In the genomic region with DNA sequence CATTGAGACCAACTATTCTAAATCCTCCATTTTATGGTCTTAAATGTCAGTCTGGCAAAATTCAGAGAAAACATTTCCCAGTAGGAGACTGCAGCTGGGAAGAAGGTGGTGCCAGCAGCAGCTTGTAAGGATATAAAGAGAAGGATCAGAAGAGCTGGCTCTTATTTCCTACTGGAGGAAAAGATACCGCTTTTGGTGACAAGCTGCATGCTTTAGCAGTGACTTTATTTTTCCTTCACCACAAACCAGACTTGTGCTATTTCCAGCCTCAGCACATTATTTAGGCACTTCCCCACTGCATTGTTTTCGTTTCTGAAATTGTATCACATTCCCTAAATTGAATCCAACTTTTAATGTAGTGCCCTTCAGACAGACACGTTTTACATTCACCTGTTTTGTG, we compare ENCODE assay signal across 1 cellular context.
TF ChIP-seq lines count a peak whose summit lies in the region.

No MANE protein-coding gene starts in this region.

TF ChIP-seq in HepG2, 621 proteins besides CTCF, POLR2A, EP300 and RAD21:
- TF ChIP-seq DMAP1 (CRISPR knock-in tag; IDR thresholded peaks at IDR 0.05) = no peak
- no peak for TF ChIP-seq ZNF136 (CRISPR knock-in tag; IDR thresholded peaks at IDR 0.05; ENCODE audit: low read depth)
- TF ChIP-seq, protein P1, sequence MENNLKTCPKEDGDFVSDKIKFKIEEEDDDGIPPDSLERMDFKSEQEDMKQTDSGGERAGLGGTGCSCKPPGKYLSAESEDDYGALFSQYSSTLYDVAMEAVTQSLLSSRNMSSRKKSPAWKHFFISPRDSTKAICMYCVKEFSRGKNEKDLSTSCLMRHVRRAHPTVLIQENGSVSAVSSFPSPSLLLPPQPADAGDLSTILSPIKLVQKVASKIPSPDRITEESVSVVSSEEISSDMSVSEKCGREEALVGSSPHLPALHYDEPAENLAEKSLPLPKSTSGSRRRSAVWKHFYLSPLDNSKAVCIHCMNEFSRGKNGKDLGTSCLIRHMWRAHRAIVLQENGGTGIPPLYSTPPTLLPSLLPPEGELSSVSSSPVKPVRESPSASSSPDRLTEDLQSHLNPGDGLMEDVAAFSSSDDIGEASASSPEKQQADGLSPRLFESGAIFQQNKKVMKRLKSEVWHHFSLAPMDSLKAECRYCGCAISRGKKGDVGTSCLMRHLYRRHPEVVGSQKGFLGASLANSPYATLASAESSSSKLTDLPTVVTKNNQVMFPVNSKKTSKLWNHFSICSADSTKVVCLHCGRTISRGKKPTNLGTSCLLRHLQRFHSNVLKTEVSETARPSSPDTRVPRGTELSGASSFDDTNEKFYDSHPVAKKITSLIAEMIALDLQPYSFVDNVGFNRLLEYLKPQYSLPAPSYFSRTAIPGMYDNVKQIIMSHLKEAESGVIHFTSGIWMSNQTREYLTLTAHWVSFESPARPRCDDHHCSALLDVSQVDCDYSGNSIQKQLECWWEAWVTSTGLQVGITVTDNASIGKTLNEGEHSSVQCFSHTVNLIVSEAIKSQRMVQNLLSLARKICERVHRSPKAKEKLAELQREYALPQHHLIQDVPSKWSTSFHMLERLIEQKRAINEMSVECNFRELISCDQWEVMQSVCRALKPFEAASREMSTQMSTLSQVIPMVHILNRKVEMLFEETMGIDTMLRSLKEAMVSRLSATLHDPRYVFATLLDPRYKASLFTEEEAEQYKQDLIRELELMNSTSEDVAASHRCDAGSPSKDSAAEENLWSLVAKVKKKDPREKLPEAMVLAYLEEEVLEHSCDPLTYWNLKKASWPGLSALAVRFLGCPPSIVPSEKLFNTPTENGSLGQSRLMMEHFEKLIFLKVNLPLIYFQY (CRISPR knock-in tag; IDR thresholded peaks at IDR 0.05; ENCODE audit: borderline replicate concordance) = no peak
- TF ChIP-seq FOXA1 (IDR thresholded peaks at IDR 0.05) = no peak
- TF ChIP-seq FOXA1 (CRISPR knock-in tag; IDR thresholded peaks at IDR 0.05) = no peak
- TF ChIP-seq HMG20B (CRISPR knock-in tag; conservative IDR thresholded peaks at IDR 0.05) = no peak
- TF ChIP-seq CENPX (CRISPR knock-in tag; IDR thresholded peaks at IDR 0.05) = no peak
- no peak for TF ChIP-seq NR2C2 (CRISPR knock-in tag; IDR thresholded peaks at IDR 0.05; ENCODE audit: borderline replicate concordance)
- TF ChIP-seq ZNF30 (CRISPR knock-in tag; IDR thresholded peaks at IDR 0.05) = no peak
- no peak for TF ChIP-seq TAF1 (CRISPR knock-in tag; IDR thresholded peaks at IDR 0.05)
- TF ChIP-seq ZNF513 (CRISPR knock-in tag; conservative IDR thresholded peaks at IDR 0.05) = no peak
- no peak for TF ChIP-seq FLYWCH1 (CRISPR knock-in tag; IDR thresholded peaks at IDR 0.05)
- no peak for TF ChIP-seq PHF5A (CRISPR knock-in tag; IDR thresholded peaks at IDR 0.05; ENCODE audit: low read depth, unreplicated experiment)
- no peak for TF ChIP-seq NCOR1 (IDR thresholded peaks at IDR 0.05; ENCODE audit: borderline replicate concordance, low read length)
- TF ChIP-seq SMAD3 (CRISPR knock-in tag; IDR thresholded peaks at IDR 0.05) = no peak
- no peak for TF ChIP-seq KMT2A (CRISPR knock-in tag; IDR thresholded peaks at IDR 0.05)
- TF ChIP-seq ZNF280B (CRISPR knock-in tag; IDR thresholded peaks at IDR 0.05; ENCODE audit: borderline replicate concordance) = no peak
- no peak for TF ChIP-seq CBFB (CRISPR knock-in tag; IDR thresholded peaks at IDR 0.05)
- TF ChIP-seq, protein P2, sequence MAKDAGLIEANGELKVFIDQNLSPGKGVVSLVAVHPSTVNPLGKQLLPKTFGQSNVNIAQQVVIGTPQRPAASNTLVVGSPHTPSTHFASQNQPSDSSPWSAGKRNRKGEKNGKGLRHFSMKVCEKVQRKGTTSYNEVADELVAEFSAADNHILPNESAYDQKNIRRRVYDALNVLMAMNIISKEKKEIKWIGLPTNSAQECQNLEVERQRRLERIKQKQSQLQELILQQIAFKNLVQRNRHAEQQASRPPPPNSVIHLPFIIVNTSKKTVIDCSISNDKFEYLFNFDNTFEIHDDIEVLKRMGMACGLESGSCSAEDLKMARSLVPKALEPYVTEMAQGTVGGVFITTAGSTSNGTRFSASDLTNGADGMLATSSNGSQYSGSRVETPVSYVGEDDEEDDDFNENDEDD (CRISPR knock-in tag; IDR thresholded peaks at IDR 0.05; ENCODE audit: borderline replicate concordance) = no peak
- no peak for TF ChIP-seq ZSCAN12 (CRISPR knock-in tag; IDR thresholded peaks at IDR 0.05)
